13 cellular contexts compared by ENCODE assay signal in the genomic region with DNA sequence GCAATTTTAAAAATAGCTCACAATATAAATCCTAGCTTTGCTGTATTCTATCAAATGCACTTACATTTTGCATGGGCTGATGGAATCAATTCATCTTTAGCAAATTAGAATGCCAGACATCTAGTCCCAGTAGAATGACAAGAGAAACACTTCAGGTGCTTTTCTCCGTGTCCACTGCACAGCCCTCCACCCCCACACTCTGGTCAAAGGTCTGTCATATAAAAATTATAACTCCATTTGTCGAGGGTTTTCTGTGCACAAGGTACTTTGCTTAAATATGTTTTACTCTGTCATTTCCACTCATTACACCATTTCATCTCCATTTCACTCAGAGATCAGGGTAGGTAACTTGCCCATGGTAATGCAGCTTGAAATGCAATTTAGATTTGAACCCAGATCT. TPM values are rescaled to one million over a fixed set of nuclear protein-coding genes. Genes with fewer than 3 reads are reported as not detected.
DNase-seq lines count a peak whose midpoint lies in the region; ATAC-seq and TF ChIP-seq lines count a peak whose summit lies in the region.
"Had no signal": no experiment of that assay in that cellular context is flagged by ENCODE, and none has a peak within 500 bp of the region (broad histone marks: within the 10 kb centered on the region; RNA-seq: fewer than 3 reads in every experiment).

No MANE protein-coding gene starts in this region.

- ATAC-seq in gastrocnemius medialis (no peak), foreskin keratinocyte (no peak)

- H3K27ac ChIP-seq in esophagus muscularis mucosa (replicated peaks in 1 of 4): peak overlapping the region in 3 of 4 donors; percentile 15 to 52 (median 28)
- peak overlapping the region; percentile 61 to 81 (median 69) for H3K27ac ChIP-seq in gastrocnemius medialis
- H3K27ac ChIP-seq in foreskin keratinocyte: no peak overlapping the region

- 48% methylated on average over 2 of the region's 2 CpGs for WGBS in esophagus muscularis mucosa

- H3K4me3 ChIP-seq in esophagus muscularis mucosa (no peak overlapping the region), gastrocnemius medialis (no peak overlapping the region)

- peak overlapping the region; percentile 58 for H3K27ac Mint-ChIP-seq in activated naive CD8-positive, alpha-beta T cell
- H3K27ac Mint-ChIP-seq in activated naive CD8-positive, alpha-beta T cell treated with anti-CD3 and anti-CD28 coated beads for 36 hours: no peak overlapping the region

- no peaks in the 10 kb centered on the region for H3K9me3 Mint-ChIP-seq in activated naive CD8-positive, alpha-beta T cell (ENCODE audit: low read depth)
- H3K9me3 Mint-ChIP-seq in activated naive CD8-positive, alpha-beta T cell treated with anti-CD3 and anti-CD28 coated beads for 36 hours: no peaks in the 10 kb centered on the region

- H3K27me3 ChIP-seq in esophagus muscularis mucosa: no peaks in the 10 kb centered on the region
- H3K27me3 ChIP-seq in gastrocnemius medialis: no peaks in the 10 kb centered on the region
- no peaks in the 10 kb centered on the region for H3K27me3 ChIP-seq in foreskin keratinocyte

- no peak overlapping the region for H3K4me3 Mint-ChIP-seq in activated naive CD8-positive, alpha-beta T cell
- H3K4me3 Mint-ChIP-seq in activated naive CD8-positive, alpha-beta T cell treated with anti-CD3 and anti-CD28 coated beads for 36 hours: no peak overlapping the region

- no peaks in the 10 kb centered on the region for H3K27me3 Mint-ChIP-seq in activated naive CD8-positive, alpha-beta T cell
- no peaks in the 10 kb centered on the region for H3K27me3 Mint-ChIP-seq in activated naive CD8-positive, alpha-beta T cell treated with anti-CD3 and anti-CD28 coated beads for 36 hours

- H3K9me3 ChIP-seq in esophagus muscularis mucosa: no peaks in the 10 kb centered on the region
- no peaks in the 10 kb centered on the region for H3K9me3 ChIP-seq in gastrocnemius medialis

- H3K4me1 Mint-ChIP-seq in activated naive CD8-positive, alpha-beta T cell (ENCODE audit: low read depth): peaks cover 12% of the 10 kb centered on the region
- H3K4me1 Mint-ChIP-seq in activated naive CD8-positive, alpha-beta T cell treated with anti-CD3 and anti-CD28 coated beads for 36 hours: peaks cover 18% of the 10 kb centered on the region

- peaks cover 0 to 3% (median 0%) of the 10 kb centered on the region in 4 donors for H3K36me3 ChIP-seq in esophagus muscularis mucosa
- H3K36me3 ChIP-seq in gastrocnemius medialis: peaks cover 0 to 6% of the 10 kb centered on the region in 2 donors

- no peak for TF ChIP-seq EP300 in esophagus muscularis mucosa (IDR thresholded peaks at IDR 0.05)

- TF ChIP-seq POLR2A in esophagus muscularis mucosa (IDR thresholded peaks at IDR 0.05; ENCODE audit: low read depth): no peak
- TF ChIP-seq POLR2A in gastrocnemius medialis (IDR thresholded peaks at IDR 0.05): no peak

- DNase-seq in activated naive CD8-positive, alpha-beta T cell treated with anti-CD3 and anti-CD28 coated beads for 36 hours: no peak
- DNase-seq in esophagus muscularis mucosa (ENCODE audit: extremely low spot score) (peak; percentile 4), gastrocnemius medialis (no peak), HuH-7 (ENCODE audit: low spot score) (no peak), NCI-H2029 treated with DMSO at 0.1 percent for 48 hours (lab: John Stamatoyannopoulos, UW) (no peak), foreskin keratinocyte (no peak)
- DNase-seq: DMS79 treated with DMSO at 0.1 percent for 48 hours, HCEC 1CT, NCI-H1048, NCI-H146, NCI-H226, NCI-H69 had no signal

- in situ Hi-C loops in gastrocnemius medialis (cut with MboI; ENCODE audit: low sequenced_read_pairs in 4 of 4): no loop called here

- no peaks in the 10 kb centered on the region for H3K36me3 Mint-ChIP-seq in activated naive CD8-positive, alpha-beta T cell
- peaks cover 3% of the 10 kb centered on the region for H3K36me3 Mint-ChIP-seq in activated naive CD8-positive, alpha-beta T cell treated with anti-CD3 and anti-CD28 coated beads for 36 hours

- TF ChIP-seq CTCF in esophagus muscularis mucosa (IDR thresholded peaks at IDR 0.05) (no peak), gastrocnemius medialis (IDR thresholded peaks at IDR 0.05 in 4 of 5, conservative IDR thresholded peaks at IDR 0.05 in 1 of 5) (no peak), foreskin keratinocyte (conservative IDR thresholded peaks at IDR 0.05) (no peak)

- intact Hi-C loops in esophagus muscularis mucosa (cut with DNase I): no loop called here
- intact Hi-C loops in gastrocnemius medialis (cut with DNase I; ENCODE audit: low total_unique reads): loop anchor here (2.0 to 5.0 kb wide), 2 partner anchors 19 to 120 kb away; partner anchors contain the start of gene TNRC6B

- H3K4me1 ChIP-seq in esophagus muscularis mucosa: peaks cover 0 to 26% (median 24%) of the 10 kb centered on the region in 4 donors
- H3K4me1 ChIP-seq in gastrocnemius medialis: peaks cover 15 to 17% of the 10 kb centered on the region in 2 donors
- H3K4me1 ChIP-seq in foreskin keratinocyte: no peaks in the 10 kb centered on the region

RNA-seq across cellular contexts. Expression of gene TNRC6B, which starts 20.2 kb away (rescaled TPM):
- total RNA-seq in activated naive CD8-positive, alpha-beta T cell treated with anti-CD3 and anti-CD28 coated beads for 36 hours: 10 to 100 TPM; 35.9 to 37.5 TPM
- total RNA-seq in esophagus muscularis mucosa (10 to 100 TPM; 34.5 to 57.0 (median 45.4) TPM), gastrocnemius medialis (10 to 100 TPM; 31.9 to 76.7 (median 57.0) TPM), foreskin keratinocyte (14.6 and 14.7 TPM in 2 replicates)
- polyA plus RNA-seq in foreskin keratinocyte: 2.1 and 2.5 TPM in 2 replicates
